27 cellular contexts compared by ENCODE assay signal in the genomic region with DNA sequence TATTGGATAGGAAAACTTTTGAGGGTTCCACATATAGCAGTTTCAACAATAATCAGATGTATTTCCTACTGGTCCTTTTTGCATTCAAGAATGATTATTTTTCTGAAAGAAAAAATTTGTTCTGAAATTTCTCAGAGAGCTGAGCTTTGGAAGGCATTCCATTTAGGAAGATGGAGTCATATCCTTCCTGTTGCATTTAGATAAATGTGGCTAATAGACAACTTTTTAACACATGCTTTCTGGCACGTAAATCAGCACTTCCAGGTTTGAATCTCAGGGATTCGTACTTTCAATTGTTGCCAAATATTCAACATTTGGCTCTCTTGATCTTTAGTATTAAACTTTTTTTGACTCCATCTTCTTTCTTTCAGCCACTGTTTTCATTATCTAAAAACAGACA. TPM values are rescaled to one million over a fixed set of nuclear protein-coding genes. Genes with fewer than 3 reads are reported as not detected.
DNase-seq lines count a peak whose midpoint lies in the region; ATAC-seq, FAIRE-seq and TF ChIP-seq lines count a peak whose summit lies in the region.
"Had no signal": no experiment of that assay in that cellular context is flagged by ENCODE, and none has a peak within 500 bp of the region (broad histone marks: within the 10 kb centered on the region; RNA-seq: fewer than 3 reads in every experiment).

No MANE protein-coding gene starts in this region.

- H3K27ac ChIP-seq in A549 (no peak overlapping the region), brain microvascular endothelial cell (peak overlapping the region; percentile 21), mesenchymal stem cell (ENCODE audit: low read length, poor library complexity, severe bottlenecking) (no peak overlapping the region)
- H3K27ac ChIP-seq: esophagus muscularis mucosa, suprapubic skin had no signal

- H3K4me3 Mint-ChIP-seq in HFFc6 = peak overlapping the region; percentile 57
- H3K4me3 Mint-ChIP-seq: activated CD4-positive, alpha-beta memory T cell treated with anti-CD3 and anti-CD28 coated beads, Interleukin-2, amount 10 ng/mL, durations not matched to agents 7 days and 5 days; activated naive CD8-positive, alpha-beta T cell treated with anti-CD3 and anti-CD28 coated beads, Interleukin-2, amount 10 ng/mL, durations not matched to agents 7 days and 5 days; memory B cell; stimulated activated memory B cell treated with anti-CD40 and anti-IgM and Interleukin-4, amounts not matched to agents 10 μg/mL and 1 μg/mL and 100 μg/mL, for 72 hours; T-cell had no signal

- H3K27me3 Mint-ChIP-seq in HFFc6 (ENCODE audit: insufficient read depth) = no peaks in the 10 kb centered on the region
- H3K27me3 Mint-ChIP-seq: activated naive CD8-positive, alpha-beta T cell treated with anti-CD3 and anti-CD28 coated beads, Interleukin-2, amount 10 ng/mL, durations not matched to agents 7 days and 5 days; effector memory CD8-positive, alpha-beta T cell; memory B cell; stimulated activated memory B cell treated with anti-CD40 and anti-IgM and Interleukin-4, amounts not matched to agents 10 μg/mL and 1 μg/mL and 100 μg/mL, for 72 hours; T-cell had no signal

- no peak overlapping the region for H3K23ac ChIP-seq in mesenchymal stem cell (ENCODE audit: low read length in 2 of 2)

- no peak overlapping the region for H4K91ac ChIP-seq in mesenchymal stem cell (ENCODE audit: low read length)

- H3K27ac Mint-ChIP-seq in HFFc6 = no peak overlapping the region
- H3K27ac Mint-ChIP-seq: activated CD4-positive, alpha-beta memory T cell treated with anti-CD3 and anti-CD28 coated beads, Interleukin-2, amount 10 ng/mL, durations not matched to agents 7 days and 5 days; activated naive CD8-positive, alpha-beta T cell treated with anti-CD3 and anti-CD28 coated beads, Interleukin-2, amount 10 ng/mL, durations not matched to agents 7 days and 5 days; memory B cell; stimulated activated memory B cell treated with anti-CD40 and anti-IgM and Interleukin-4, amounts not matched to agents 10 μg/mL and 1 μg/mL and 100 μg/mL, for 72 hours; T-cell had no signal

- POLR2A ChIA-PET in A549 (lab: Yijun Ruan, JAX) = no interaction called here

- no peak overlapping the region for H2BK12ac ChIP-seq in mesenchymal stem cell (ENCODE audit: low read length in 2 of 2)

- no peaks in the 10 kb centered on the region for H3K79me1 ChIP-seq in mesenchymal stem cell (replicated peaks; ENCODE audit: low read length, poor library complexity, severe bottlenecking)

- no peak overlapping the region for H2BK15ac ChIP-seq in mesenchymal stem cell (ENCODE audit: low read depth, poor library complexity, severe bottlenecking)

- H3K9ac ChIP-seq in mesenchymal stem cell (ENCODE audit: low read length) = peak overlapping the region; percentile 34

- no peak for TF ChIP-seq EP300 in A549 (IDR thresholded peaks at IDR 0.05)

- WGBS in A549 (ENCODE audit: missing lambda C conversion rate) = 14% methylated on average over 2 of the region's 2 CpGs
- 79% methylated on average over 2 of the region's 2 CpGs for WGBS in mesenchymal stem cell

- no peak for FAIRE-seq in A549 (lab: Jason Lieb, UNC)
- FAIRE-seq: GM12878, urothelium cell line had no signal

- H3K4me1 Mint-ChIP-seq in HFFc6 (ENCODE audit: low read depth) = peaks cover 15% of the 10 kb centered on the region; the same call in 1 of the 2 replicates
- H3K4me1 Mint-ChIP-seq: activated naive CD8-positive, alpha-beta T cell treated with anti-CD3 and anti-CD28 coated beads, Interleukin-2, amount 10 ng/mL, durations not matched to agents 7 days and 5 days had no signal

- H3K4me1 ChIP-seq in A549 (no peaks in the 10 kb centered on the region), mesenchymal stem cell (ENCODE audit: control insufficient read depth, insufficient read depth, low read depth, low read length) (no peaks in the 10 kb centered on the region)
- H3K4me1 ChIP-seq: suprapubic skin had no signal

- no peaks in the 10 kb centered on the region for H3K36me3 Mint-ChIP-seq in HFFc6 (ENCODE audit: low read depth)
- H3K36me3 Mint-ChIP-seq: activated naive CD8-positive, alpha-beta T cell treated with anti-CD3 and anti-CD28 coated beads, Interleukin-2, amount 10 ng/mL, durations not matched to agents 7 days and 5 days; T-cell had no signal

- H3K4me3 ChIP-seq in A549 (no peak overlapping the region), brain microvascular endothelial cell (ENCODE audit: low read depth, low read length) (no peak overlapping the region), mesenchymal stem cell (ENCODE audit: insufficient read depth in 1 of 2, low read depth in 1 of 2, low read length in 2 of 2) (no peak overlapping the region)
- H3K4me3 ChIP-seq: esophagus muscularis mucosa, GM12878, suprapubic skin had no signal

- H3K36me3 ChIP-seq in brain microvascular endothelial cell (replicated peaks) = no peaks in the 10 kb centered on the region
- no peaks in the 10 kb centered on the region for H3K36me3 ChIP-seq in mesenchymal stem cell (ENCODE audit: control insufficient read depth in 1 of 2, insufficient read depth in 2 of 2, low read depth in 1 of 2, low read length in 2 of 2)
- H3K36me3 ChIP-seq: esophagus muscularis mucosa, suprapubic skin had no signal

- H4K8ac ChIP-seq in mesenchymal stem cell (ENCODE audit: low read length) = no peak overlapping the region

- H3K27me3 ChIP-seq in brain microvascular endothelial cell (replicated peaks) (no peaks in the 10 kb centered on the region), mesenchymal stem cell (ENCODE audit: control insufficient read depth in 1 of 2, insufficient read depth in 1 of 2, low read length in 2 of 2) (no peaks in the 10 kb centered on the region)
- H3K27me3 ChIP-seq: esophagus muscularis mucosa, suprapubic skin had no signal

- no peak overlapping the region for H3K4ac ChIP-seq in mesenchymal stem cell (ENCODE audit: low read depth in 1 of 2, low read length in 2 of 2)

- no peak overlapping the region for H3K18ac ChIP-seq in mesenchymal stem cell (ENCODE audit: low read depth in 1 of 2, low read length in 2 of 2)

- no peak overlapping the region for H2AK5ac ChIP-seq in mesenchymal stem cell (ENCODE audit: low read length, severe bottlenecking)

- in situ Hi-C loops in brain microvascular endothelial cell (cut with HindIII; ENCODE audit: low pct_ligation_motif_present, low sequenced_read_pairs) = no loop called here

- H3K9me3 ChIP-seq in A549 (no peaks in the 10 kb centered on the region), mesenchymal stem cell (ENCODE audit: control insufficient read depth, low read length) (no peaks in the 10 kb centered on the region)
- H3K9me3 ChIP-seq: esophagus muscularis mucosa, suprapubic skin had no signal

- TF ChIP-seq CTCF in A549 (IDR thresholded peaks at IDR 0.05) (no peak), HFFc6 (IDR thresholded peaks at IDR 0.05) (no peak), brain microvascular endothelial cell (IDR thresholded peaks at IDR 0.05; ENCODE audit: low read depth, low read length, missing control alignments) (no peak)

- DNase-seq in A549 (ENCODE audit: low read depth in 1 of 2, low spot score in 1 of 2) = no peak
- DNase-seq in HFFc6 = no peak
- no peak for DNase-seq in brain microvascular endothelial cell
- DNase-seq in mesenchymal stem cell = no peak
- DNase-seq in midbrain (lab: John Stamatoyannopoulos, UW) = no peak
- DNase-seq in NCI-H2081 treated with DMSO at 0.1 percent for 48 hours (lab: John Stamatoyannopoulos, UW) = no peak
- DNase-seq: activated CD4-positive, alpha-beta memory T cell treated with anti-CD3 and anti-CD28 coated beads, Interleukin-2, amount 10 ng/mL, durations not matched to agents 7 days and 5 days; activated CD4-positive, CD25-positive, alpha-beta regulatory T cell; activated naive CD8-positive, alpha-beta T cell treated with anti-CD3 and anti-CD28 coated beads, Interleukin-2, amount 10 ng/mL, durations not matched to agents 7 days and 5 days; C1 segment of cervical spinal cord; DND-41; effector memory CD8-positive, alpha-beta T cell; NCI-H1105 treated with DMSO at 0.1 percent for 48 hours; NCI-H2081; NCI-H82; SHP77; stimulated activated CD4-positive, alpha-beta T cell treated with anti-CD3 and anti-CD28 coated beads, Interleukin-4, amount 100 ng/mL, for 1 hour; T-cell had no signal

- no peak overlapping the region for H2BK120ac ChIP-seq in mesenchymal stem cell (ENCODE audit: low read depth, low read length)

- H2BK5ac ChIP-seq in mesenchymal stem cell (ENCODE audit: low read depth, low read length, poor library complexity, severe bottlenecking) = no peak overlapping the region

- no peak for TF ChIP-seq RAD21 in A549 (conservative IDR thresholded peaks at IDR 0.05 in 1 of 2, IDR thresholded peaks at IDR 0.05 in 1 of 2)

- H2AFZ ChIP-seq in mesenchymal stem cell (ENCODE audit: low read depth, low read length) = no peak overlapping the region

- H3K4me2 ChIP-seq in A549 (peak overlapping the region; percentile 38; the same call in 2 of the 3 replicates), mesenchymal stem cell (ENCODE audit: low read length, poor library complexity, severe bottlenecking) (no peak overlapping the region)

- no peak overlapping the region for H3K14ac ChIP-seq in mesenchymal stem cell (ENCODE audit: low read length in 2 of 2)

- no peak for TF ChIP-seq POLR2A in A549 (IDR thresholded peaks at IDR 0.05; ENCODE audit: low read length)

- H3K9me3 Mint-ChIP-seq in HFFc6 = peaks cover 5% of the 10 kb centered on the region; the same call in 1 of the 2 replicates
- H3K9me3 Mint-ChIP-seq: activated CD4-positive, alpha-beta memory T cell treated with anti-CD3 and anti-CD28 coated beads, Interleukin-2, amount 10 ng/mL, durations not matched to agents 7 days and 5 days; activated naive CD8-positive, alpha-beta T cell treated with anti-CD3 and anti-CD28 coated beads, Interleukin-2, amount 10 ng/mL, durations not matched to agents 7 days and 5 days; effector memory CD8-positive, alpha-beta T cell had no signal

- no peak for ATAC-seq in A549
- no peak for ATAC-seq in HG03469 (IDR thresholded peaks at IDR 0.05; ENCODE audit: unreplicated experiment)
- ATAC-seq in HG02870 (IDR thresholded peaks at IDR 0.05; ENCODE audit: unreplicated experiment) = no peak
- ATAC-seq: effector memory CD8-positive, alpha-beta T cell; stimulated activated memory B cell treated with anti-CD40 and anti-IgM and Interleukin-4, amounts not matched to agents 10 μg/mL and 1 μg/mL and 100 μg/mL, for 72 hours; T-cell had no signal

- CTCF ChIA-PET in A549 (lab: Yijun Ruan, JAX) = no interaction called here

TF ChIP-seq in A549, 52 proteins besides CTCF, POLR2A, EP300 and RAD21 (continues in another document):
- TF ChIP-seq TFCP2L1 (CRISPR knock-in tag; IDR thresholded peaks at IDR 0.05) (no peak), MAZ (IDR thresholded peaks at IDR 0.05; ENCODE audit: borderline replicate concordance, low read depth, low read length) (no peak)

RNA-seq across cellular contexts. Expression of gene TLR4, which starts 24.8 kb away (rescaled TPM):
- 0.03 TPM in 1 of 2 replicates, not detected in the other for polyA plus RNA-seq in A549 (2011; rRNA removed)
- under 0.01 TPM in 1 of 2 replicates, not detected in the other for polyA plus RNA-seq in A549 (2012; cell fraction: cytosol; rRNA removed)
- under 0.01 TPM in 1 of 2 replicates, not detected in the other for polyA plus RNA-seq in A549 (2012; cell fraction: nucleus; rRNA removed)
- polyA plus RNA-seq in A549 (2017; fragmentation: RNase III; extraction: RNeasy Plus Mini Kit Qiagen cat#74134 plus additional on column Dnase treatment) = 0.04 to 0.08 TPM (median 0.05 TPM) in 3 replicates
- polyA minus RNA-seq in A549 (2011; rRNA and poly(A)+ RNA removed) = 0.04 and 0.05 TPM in 2 replicates
- 10 to 100 TPM in 2 of 6 experiments, 1 to 10 TPM in 4; 1.7 to 18.5 (median 2.7) TPM for total RNA-seq in HFFc6 (2021; fragmentation: NEBNext Ultra II Directional; extraction: Animal tissue kit (Norgen Biotek cat#: 25700))
- polyA plus RNA-seq in mesenchymal stem cell (2013, experiment 1 of 2) = 16.9 TPM
- 16.9 TPM for polyA plus RNA-seq in mesenchymal stem cell (2013, experiment 2 of 2)
- polyA plus RNA-seq: AG04450 had no signal
